Comparison of ENCODE assay signal across 28 cellular contexts in genomic region chr2:161761160-161761559, GRCh38.
DNase-seq lines count a peak whose midpoint lies in the region; FAIRE-seq lines count a peak whose summit lies in the region.
"Had no signal": no experiment of that assay in that cellular context is flagged by ENCODE, and none has a peak within 500 bp of the region (broad histone marks: within the 10 kb centered on the region; RNA-seq: fewer than 3 reads in every experiment).

No MANE protein-coding gene starts in this region.

- no peak overlapping the region for H3K9ac ChIP-seq in neuronal stem cell (ENCODE audit: low read depth, low read length, poor library complexity)
- H3K9ac ChIP-seq: BLaER1 treated with 17β-estradiol and CSF1 and Interleukin-3, amounts not matched to agents 10 nM and 100 nM; SK-N-SH had no signal

- H2BK15ac ChIP-seq in neuronal stem cell (ENCODE audit: low read length) = no peak overlapping the region

- DNase-seq in NCI-H82 (lab: John Stamatoyannopoulos, UW) (peak; percentile 14), NCI-H82 treated with DMSO at 0.1 percent for 48 hours (lab: John Stamatoyannopoulos, UW; ENCODE audit: unreplicated experiment) (no peak), NCI-H524 (lab: John Stamatoyannopoulos, UW) (peak; percentile 2 to 62), cerebellar cortex (ENCODE audit: low spot score) (peak; percentile 47), small intestine (peak; percentile 7), NCI-H2107 treated with DMSO at 0.1 percent for 48 hours (lab: John Stamatoyannopoulos, UW; ENCODE audit: unreplicated experiment) (no peak), hepatic stellate cell (ENCODE audit: low spot score) (no peak), neuronal stem cell (ENCODE audit: low spot score) (no peak)
- DNase-seq: AML-193; Caco-2; CD8-positive, alpha-beta T cell; DMS79 treated with DMSO at 0.1 percent for 48 hours; H7; Karpas-422; NCI-H1092 treated with DMSO at 0.1 percent for 48 hours; NCI-H1436; NCI-H2029; NCI-H226; NCI-H510A; NCI-H774; SHP77; SK-N-SH; SW 1271 had no signal

- no peak overlapping the region for H4K8ac ChIP-seq in neuronal stem cell (ENCODE audit: low read depth, low read length)

- H2AFZ ChIP-seq in neuronal stem cell (ENCODE audit: low read length) = no peak overlapping the region

- no peak overlapping the region for H3K4me3 ChIP-seq in small intestine (ENCODE audit: low read depth in 1 of 2, low read length in 2 of 2)
- H3K4me3 ChIP-seq in neuronal stem cell (ENCODE audit: low read length in 2 of 2) = no peak overlapping the region
- H3K4me3 ChIP-seq: BLaER1 treated with 17β-estradiol and CSF1 and Interleukin-3, amounts not matched to agents 10 nM and 100 nM had no signal

- no peak for FAIRE-seq in small intestine (lab: Jason Lieb, UNC)
- FAIRE-seq: A204.1, GM12892, HepG2 had no signal

- H3K14ac ChIP-seq in neuronal stem cell (ENCODE audit: low read length) = no peak overlapping the region

- H3K4me1 ChIP-seq in small intestine (ENCODE audit: control insufficient read depth in 2 of 2, insufficient read depth in 1 of 2, low read depth in 1 of 2, low read length in 1 of 2) (no peaks in the 10 kb centered on the region), neuronal stem cell (ENCODE audit: control insufficient read depth in 2 of 2, insufficient read depth in 1 of 2, low read depth in 1 of 2, low read length in 2 of 2) (no peaks in the 10 kb centered on the region)
- H3K4me1 ChIP-seq: BLaER1 treated with 17β-estradiol and CSF1 and Interleukin-3, amounts not matched to agents 10 nM and 100 nM; Caco-2 had no signal

- H3K4me2 ChIP-seq in neuronal stem cell (ENCODE audit: insufficient read depth, low read length, poor library complexity, severe bottlenecking) = no peak overlapping the region
- H3K4me2 ChIP-seq: BLaER1 treated with 17β-estradiol and CSF1 and Interleukin-3, amounts not matched to agents 10 nM and 100 nM; SK-N-SH had no signal

- H3K4ac ChIP-seq in neuronal stem cell (ENCODE audit: low read length) = no peak overlapping the region

- H3K18ac ChIP-seq in neuronal stem cell (ENCODE audit: low read length) = no peak overlapping the region

- no peak overlapping the region for H3K23ac ChIP-seq in neuronal stem cell (ENCODE audit: low read depth, low read length, poor library complexity)

- no peaks in the 10 kb centered on the region for H3K9me3 ChIP-seq in small intestine (ENCODE audit: control insufficient read depth, low read depth)
- H3K9me3 ChIP-seq in neuronal stem cell (replicated peaks in 1 of 2; ENCODE audit: control insufficient read depth in 2 of 2, insufficient read depth in 1 of 2, low read depth in 1 of 2, low read length in 2 of 2) = no peaks in the 10 kb centered on the region
- H3K9me3 ChIP-seq: BLaER1 treated with 17β-estradiol and CSF1 and Interleukin-3, amounts not matched to agents 10 nM and 100 nM; Caco-2; SK-N-SH had no signal

- no peaks in the 10 kb centered on the region for H3K79me1 ChIP-seq in neuronal stem cell (ENCODE audit: low read depth, low read length)

- no peak overlapping the region for H4K91ac ChIP-seq in neuronal stem cell (ENCODE audit: low read depth, low read length, poor library complexity)

- no peak overlapping the region for H2BK5ac ChIP-seq in neuronal stem cell (ENCODE audit: low read length)

- H2BK12ac ChIP-seq in neuronal stem cell (ENCODE audit: low read length) = no peak overlapping the region

- no peak overlapping the region for H2AK5ac ChIP-seq in neuronal stem cell (ENCODE audit: low read depth, low read length)

- no peaks in the 10 kb centered on the region for H3K27me3 ChIP-seq in small intestine (ENCODE audit: control insufficient read depth in 2 of 2, insufficient read depth in 2 of 2, low read length in 2 of 2)
- H3K27me3 ChIP-seq in neuronal stem cell (ENCODE audit: control insufficient read depth in 3 of 3, insufficient read depth in 3 of 3, low read depth in 1 of 3, low read length in 3 of 3) = no peaks in the 10 kb centered on the region
- H3K27me3 ChIP-seq: BLaER1 treated with 17β-estradiol and CSF1 and Interleukin-3, amounts not matched to agents 10 nM and 100 nM had no signal

- H3K27ac ChIP-seq in small intestine (ENCODE audit: low read depth in 1 of 2, low read length in 1 of 2) (no peak overlapping the region), neuronal stem cell (replicated peaks; ENCODE audit: low read length) (no peak overlapping the region)
- H3K27ac ChIP-seq: BLaER1 treated with 17β-estradiol and CSF1 and Interleukin-3, amounts not matched to agents 10 nM and 100 nM; RWPE1 had no signal

- no peak overlapping the region for H2BK120ac ChIP-seq in neuronal stem cell (ENCODE audit: low read depth, low read length)

- H3K36me3 ChIP-seq in small intestine (ENCODE audit: control insufficient read depth in 2 of 2, insufficient read depth in 2 of 2, low read length in 2 of 2) (no peaks in the 10 kb centered on the region), neuronal stem cell (replicated peaks in 1 of 2; ENCODE audit: control insufficient read depth in 2 of 2, insufficient read depth in 2 of 2, low read length in 2 of 2) (no peaks in the 10 kb centered on the region)
- H3K36me3 ChIP-seq: BLaER1 treated with 17β-estradiol and CSF1 and Interleukin-3, amounts not matched to agents 10 nM and 100 nM had no signal

- WGBS in small intestine, 3 donors = 80 to 91% (median 80%) methylated on average over 3 of the region's 3 CpGs
- no CpG with 5 or more reads among the region's 3 CpGs for WGBS in neuronal stem cell (ENCODE audit: extremely low coverage in 2 of 2, insufficient read length in 2 of 2, insufficient replicate concordance in 1 of 2), 2 donors

Comparison
In these comparisons a context has a peak if more than half of its experiments do, and no peak if none do; other contexts are left out.
1. DNase-seq: peak in NCI-H82 (single experiment), NCI-H524 (2 of 2), cerebellar cortex (single experiment) and small intestine (single experiment); none in NCI-H82 treated with DMSO at 0.1 percent for 48 hours (single experiment), NCI-H2107 treated with DMSO at 0.1 percent for 48 hours (single experiment), hepatic stellate cell (single experiment) and neuronal stem cell (single experiment).